In the genomic region with DNA sequence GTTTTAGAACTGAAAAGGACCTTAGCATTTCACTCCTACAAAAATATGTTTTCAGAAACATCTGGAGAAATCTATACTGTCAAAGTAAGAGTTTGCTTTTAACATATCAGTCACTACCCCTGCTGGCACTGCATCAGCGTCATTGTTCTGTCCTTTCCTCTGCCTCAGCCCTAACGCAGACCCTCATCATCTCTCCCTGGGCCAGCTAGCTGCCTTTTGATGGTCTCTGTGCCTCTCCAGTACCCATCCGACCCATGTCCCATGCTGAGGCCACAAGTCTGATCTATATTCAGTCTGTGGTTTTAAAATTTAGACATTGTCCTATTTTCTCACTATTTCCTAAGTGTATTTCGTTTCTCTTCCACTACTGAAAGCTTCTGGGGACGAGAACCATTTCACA, we compare ENCODE assay signal across 18 cellular contexts. TPM values are rescaled to one million over a fixed set of nuclear protein-coding genes. Genes with fewer than 3 reads are reported as not detected.
DNase-seq lines count a peak whose midpoint lies in the region; ATAC-seq and TF ChIP-seq lines count a peak whose summit lies in the region.
"Had no signal": no experiment of that assay in that cellular context is flagged by ENCODE, and none has a peak within 500 bp of the region (broad histone marks: within the 10 kb centered on the region; RNA-seq: fewer than 3 reads in every experiment).

No MANE protein-coding gene starts in this region.

- H3K4me3 ChIP-seq in KMS-11 (IDR thresholded peaks at IDR 0.05; ENCODE audit: insufficient read depth, low read depth, low read length) (no peak overlapping the region), skin epidermis (no peak overlapping the region), uterus (no peak overlapping the region)

- H3K36me3 Mint-ChIP-seq in T-cell = peaks cover 4% of the 10 kb centered on the region
- no peaks in the 10 kb centered on the region for H3K36me3 Mint-ChIP-seq in brain
- H3K36me3 Mint-ChIP-seq: CD14-positive monocyte; stimulated activated naive B cell treated with anti-CD40 and anti-IgM and Interleukin-4, amounts not matched to agents 10 μg/mL and 1 μg/mL and 100 μg/mL, for 72 hours had no signal

- CTCF ChIA-PET in T-cell (lab: Charles Lee) = interaction anchor here in 1 of 2 donors (0.6 to 1.2 kb wide), 3 partner anchors 8 to 38 kb away, joined by 4 to 7 read pairs (median 6); no protein-coding TSS in a partner anchor

- no peak for TF ChIP-seq POLR2A in uterus (IDR thresholded peaks at IDR 0.05)

- no peaks in the 10 kb centered on the region for H3K79me2 ChIP-seq in KMS-11 (ENCODE audit: insufficient read depth, low read depth)

- H3K27ac ChIP-seq in KMS-11 = peak overlapping the region; percentile 94
- H3K27ac ChIP-seq in skin epidermis = peak overlapping the region in 20 of 21 experiments; percentile 20 to 94 (median 72)
- no peak overlapping the region for H3K27ac ChIP-seq in uterus
- H3K27ac ChIP-seq: VCaP had no signal

- peak overlapping the region; percentile 11 to 66 (median 65) for H3K4me3 Mint-ChIP-seq in T-cell
- no peak overlapping the region for H3K4me3 Mint-ChIP-seq in brain
- H3K4me3 Mint-ChIP-seq: CD14-positive monocyte; stimulated activated naive B cell treated with anti-CD40 and anti-IgM and Interleukin-4, amounts not matched to agents 10 μg/mL and 1 μg/mL and 100 μg/mL, for 72 hours had no signal

- intact Hi-C loops in posterior vena cava (cut with DNase I) (loop anchor here in 1 of 2 donors (1.0 kb wide), 1 partner anchor 74 kb away; no protein-coding TSS in a partner anchor), uterus (cut with DNase I; ENCODE audit: low total_unique reads) (no loop called here)

- H4K20me1 ChIP-seq in KMS-11 (ENCODE audit: insufficient read depth) = no peaks in the 10 kb centered on the region

- H3K36me3 ChIP-seq in KMS-11 (ENCODE audit: insufficient read depth) (no peaks in the 10 kb centered on the region), uterus (no peaks in the 10 kb centered on the region)

- H3K4me2 ChIP-seq in KMS-11 = peak overlapping the region; percentile 96

- H3K27me3 ChIP-seq in KMS-11 (ENCODE audit: insufficient read depth, low read depth) = no peaks in the 10 kb centered on the region
- H3K27me3 ChIP-seq in uterus = no peaks in the 10 kb centered on the region

- H3K27me3 Mint-ChIP-seq in T-cell = no peaks in the 10 kb centered on the region
- no peaks in the 10 kb centered on the region for H3K27me3 Mint-ChIP-seq in brain
- H3K27me3 Mint-ChIP-seq: stimulated activated naive B cell treated with anti-CD40 and anti-IgM and Interleukin-4, amounts not matched to agents 10 μg/mL and 1 μg/mL and 100 μg/mL, for 72 hours had no signal

- TF ChIP-seq CTCF in KMS-11 (conservative IDR thresholded peaks at IDR 0.05; ENCODE audit: low read depth, low read length) (no peak), brain (conservative IDR thresholded peaks at IDR 0.05) (no peak), uterus (IDR thresholded peaks at IDR 0.05) (no peak)

- POLR2A ChIA-PET in T-cell (lab: Charles Lee) = interaction anchor here in 1 of 2 donors (0.8 kb wide), 1 partner anchor 53 kb away, joined by 3 read pairs; a partner anchor contains a TSS

- H3K9me3 Mint-ChIP-seq in T-cell (peaks cover 2 to 9% (median 2%) of the 10 kb centered on the region in 3 donors), brain (peaks cover 2 to 11% (median 6%) of the 10 kb centered on the region in 5 experiments)

- H3K27ac Mint-ChIP-seq in T-cell (peak overlapping the region; percentile 95 to 99), brain (peak overlapping the region in 3 of 5 experiments; percentile 14 to 48 (median 21))
- H3K27ac Mint-ChIP-seq: stimulated activated naive B cell treated with anti-CD40 and anti-IgM and Interleukin-4, amounts not matched to agents 10 μg/mL and 1 μg/mL and 100 μg/mL, for 72 hours had no signal

- H3K4me1 Mint-ChIP-seq in T-cell = peaks cover 64 to 90% (median 86%) of the 10 kb centered on the region in 3 donors
- peaks cover 53% of the 10 kb centered on the region for H3K4me1 Mint-ChIP-seq in brain

- H2AFZ ChIP-seq in KMS-11 (ENCODE audit: low read depth) = peak overlapping the region; percentile 50; the same call in 1 of the 2 replicates

- peak overlapping the region; percentile 56; the same call in 1 of the 2 replicates for H3K9ac ChIP-seq in KMS-11

- ATAC-seq in T-cell (replicated peaks in 1 of 4) = no peak
- ATAC-seq in HG03460 (IDR thresholded peaks at IDR 0.05; ENCODE audit: unreplicated experiment) = no peak
- ATAC-seq: left colon; stimulated activated naive B cell treated with anti-CD40 and anti-IgM and Interleukin-4, amounts not matched to agents 10 μg/mL and 1 μg/mL and 100 μg/mL, for 72 hours had no signal

- no peaks in the 10 kb centered on the region for H3K9me3 ChIP-seq in uterus

- peaks cover 51% of the 10 kb centered on the region for H3K4me1 ChIP-seq in KMS-11 (ENCODE audit: low read depth, poor library complexity, severe bottlenecking)
- H3K4me1 ChIP-seq in uterus = no peaks in the 10 kb centered on the region

- DNase-seq in T-cell (no peak), posterior vena cava (ENCODE audit: low spot score) (no peak), uterus (no peak)
- DNase-seq: activated gamma-delta T cell; hippocampal formation; Kasumi-1; left colon; stimulated activated CD4-positive, alpha-beta T cell treated with anti-CD3 and anti-CD28 coated beads, Interleukin-4, amount 100 ng/mL, for 24 hours; stimulated activated naive B cell treated with anti-CD40 and anti-IgM and Interleukin-4, amounts not matched to agents 10 μg/mL and 1 μg/mL and 100 μg/mL, for 72 hours had no signal

RNA-seq across cellular contexts. Expression of a gene that starts 53.2 kb away (rescaled TPM):
- total RNA-seq in T-cell = 100 to 1,000 TPM; 119 to 209 (median 158) TPM
- polyA plus RNA-seq in brain (ENCODE audit: insufficient read depth, low read depth, low replicate concordance) = 0.27 TPM
- 1 to 10 TPM; 1.1 to 2.3 TPM for total RNA-seq in posterior vena cava
- 1 to 10 TPM in 2 of 4 donors, under 1 TPM in 1, not detected in 1; 0.35 to 1.2 (median 1.0) TPM for total RNA-seq in uterus
- total RNA-seq: cerebellum, H4, myocyte had no signal

Comparison
In these comparisons a context has a peak if more than half of its experiments do, and no peak if none do; other contexts are left out.
1. H3K27ac ChIP-seq: peak in KMS-11 (single experiment) and skin epidermis (20 of 21); none in uterus (0 of 2).
2. H3K4me3 Mint-ChIP-seq: peak in T-cell (3 of 3); none in brain (0 of 5).
3. RNA of a gene that starts 53.2 kb away (total RNA-seq): 119 to 209 TPM in T-cell; 1.1 to 2.3 TPM in posterior vena cava and 0.35 to 1.2 TPM in uterus; every median in the first group is over 10 times any median in the second.